ENCODE assay signal across 1 cellular context in the genomic region with DNA sequence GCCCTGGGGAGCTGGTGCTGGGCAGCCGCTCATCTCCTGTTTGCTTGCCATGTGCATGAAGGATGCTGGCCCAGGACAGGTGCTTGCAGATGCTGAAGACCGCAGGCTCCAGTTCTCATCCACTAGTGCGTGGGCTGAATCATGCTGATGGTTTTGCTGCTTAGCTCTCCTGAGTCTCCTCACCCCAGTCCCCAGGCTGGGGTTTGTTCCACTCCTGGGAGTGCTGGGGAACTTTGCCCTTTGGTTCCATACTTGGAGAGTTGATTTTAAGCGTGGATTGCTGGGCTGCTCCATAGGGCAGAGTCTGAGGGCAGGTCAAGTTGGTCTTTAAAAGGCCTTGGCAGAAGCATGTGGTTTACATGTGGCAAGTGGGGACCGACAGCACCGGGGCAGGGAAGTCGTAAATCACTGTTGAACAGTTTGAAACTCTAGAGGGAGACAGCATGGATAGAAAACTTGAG.
TF ChIP-seq lines count a peak whose summit lies in the region.

No MANE protein-coding gene starts in this region.

TF ChIP-seq in HepG2, 621 proteins besides CTCF, POLR2A, EP300 and RAD21 (continued from another document and continues in another):
- TF ChIP-seq ZNF687 (CRISPR knock-in tag; IDR thresholded peaks at IDR 0.05): peak; percentile 79
- peak; percentile 73 for TF ChIP-seq WIZ (CRISPR knock-in tag; IDR thresholded peaks at IDR 0.05)
- no peak for TF ChIP-seq NR3C1 (CRISPR knock-in tag; IDR thresholded peaks at IDR 0.05)
- TF ChIP-seq, protein P1, sequence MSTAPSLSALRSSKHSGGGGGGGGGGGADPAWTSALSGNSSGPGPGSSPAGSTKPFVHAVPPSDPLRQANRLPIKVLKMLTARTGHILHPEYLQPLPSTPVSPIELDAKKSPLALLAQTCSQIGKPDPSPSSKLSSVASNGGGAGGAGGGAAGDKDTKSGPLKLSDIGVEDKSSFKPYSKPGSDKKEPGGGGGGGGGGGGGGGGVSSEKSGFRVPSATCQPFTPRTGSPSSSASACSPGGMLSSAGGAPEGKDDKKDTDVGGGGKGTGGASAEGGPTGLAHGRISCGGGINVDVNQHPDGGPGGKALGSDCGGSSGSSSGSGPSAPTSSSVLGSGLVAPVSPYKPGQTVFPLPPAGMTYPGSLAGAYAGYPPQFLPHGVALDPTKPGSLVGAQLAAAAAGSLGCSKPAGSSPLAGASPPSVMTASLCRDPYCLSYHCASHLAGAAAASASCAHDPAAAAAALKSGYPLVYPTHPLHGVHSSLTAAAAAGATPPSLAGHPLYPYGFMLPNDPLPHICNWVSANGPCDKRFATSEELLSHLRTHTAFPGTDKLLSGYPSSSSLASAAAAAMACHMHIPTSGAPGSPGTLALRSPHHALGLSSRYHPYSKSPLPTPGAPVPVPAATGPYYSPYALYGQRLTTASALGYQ (CRISPR knock-in tag; IDR thresholded peaks at IDR 0.05): no peak
- TF ChIP-seq ZNF782 (CRISPR knock-in tag; IDR thresholded peaks at IDR 0.05; ENCODE audit: borderline replicate concordance): no peak
- peak; percentile 50; the same call in 1 of the 2 replicates for TF ChIP-seq HMG20A (CRISPR knock-in tag; IDR thresholded peaks at IDR 0.05; ENCODE audit: borderline replicate concordance)
- no peak for TF ChIP-seq GRHL1 (CRISPR knock-in tag; conservative IDR thresholded peaks at IDR 0.05)
- no peak for TF ChIP-seq TCF7L2 (IDR thresholded peaks at IDR 0.05; ENCODE audit: low read depth, low read length)
- TF ChIP-seq ZNF530 (CRISPR knock-in tag; IDR thresholded peaks at IDR 0.05; ENCODE audit: low read depth): no peak
- no peak for TF ChIP-seq ZBTB21 (CRISPR knock-in tag; IDR thresholded peaks at IDR 0.05)
- TF ChIP-seq NKX3-1 (CRISPR knock-in tag; IDR thresholded peaks at IDR 0.05): no peak
- TF ChIP-seq IKZF5 (CRISPR knock-in tag; IDR thresholded peaks at IDR 0.05): peak; percentile 63; the same call in 1 of the 2 replicates
- peak; percentile 39; the same call in 1 of the 2 replicates for TF ChIP-seq ZNF335 (CRISPR knock-in tag; IDR thresholded peaks at IDR 0.05)
- TF ChIP-seq, protein P2, sequence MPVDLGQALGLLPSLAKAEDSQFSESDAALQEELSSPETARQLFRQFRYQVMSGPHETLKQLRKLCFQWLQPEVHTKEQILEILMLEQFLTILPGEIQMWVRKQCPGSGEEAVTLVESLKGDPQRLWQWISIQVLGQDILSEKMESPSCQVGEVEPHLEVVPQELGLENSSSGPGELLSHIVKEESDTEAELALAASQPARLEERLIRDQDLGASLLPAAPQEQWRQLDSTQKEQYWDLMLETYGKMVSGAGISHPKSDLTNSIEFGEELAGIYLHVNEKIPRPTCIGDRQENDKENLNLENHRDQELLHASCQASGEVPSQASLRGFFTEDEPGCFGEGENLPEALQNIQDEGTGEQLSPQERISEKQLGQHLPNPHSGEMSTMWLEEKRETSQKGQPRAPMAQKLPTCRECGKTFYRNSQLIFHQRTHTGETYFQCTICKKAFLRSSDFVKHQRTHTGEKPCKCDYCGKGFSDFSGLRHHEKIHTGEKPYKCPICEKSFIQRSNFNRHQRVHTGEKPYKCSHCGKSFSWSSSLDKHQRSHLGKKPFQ (CRISPR knock-in tag; IDR thresholded peaks at IDR 0.05; ENCODE audit: insufficient replicate concordance): no peak
- TF ChIP-seq SP140L (CRISPR knock-in tag; IDR thresholded peaks at IDR 0.05; ENCODE audit: borderline replicate concordance): no peak
- TF ChIP-seq MXI1 (IDR thresholded peaks at IDR 0.05; ENCODE audit: borderline replicate concordance, low read depth, low read length): peak; percentile 78; the same call in 1 of the 3 replicates
- no peak for TF ChIP-seq ZNF749 (CRISPR knock-in tag; IDR thresholded peaks at IDR 0.05; ENCODE audit: borderline replicate concordance)
- TF ChIP-seq, protein P3, sequence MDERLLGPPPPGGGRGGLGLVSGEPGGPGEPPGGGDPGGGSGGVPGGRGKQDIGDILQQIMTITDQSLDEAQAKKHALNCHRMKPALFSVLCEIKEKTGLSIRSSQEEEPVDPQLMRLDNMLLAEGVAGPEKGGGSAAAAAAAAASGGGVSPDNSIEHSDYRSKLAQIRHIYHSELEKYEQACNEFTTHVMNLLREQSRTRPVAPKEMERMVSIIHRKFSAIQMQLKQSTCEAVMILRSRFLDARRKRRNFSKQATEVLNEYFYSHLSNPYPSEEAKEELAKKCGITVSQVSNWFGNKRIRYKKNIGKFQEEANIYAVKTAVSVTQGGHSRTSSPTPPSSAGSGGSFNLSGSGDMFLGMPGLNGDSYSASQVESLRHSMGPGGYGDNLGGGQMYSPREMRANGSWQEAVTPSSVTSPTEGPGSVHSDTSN (CRISPR knock-in tag; IDR thresholded peaks at IDR 0.05): peak; percentile 66; the same call in 1 of the 2 replicates
- no peak for TF ChIP-seq KDM4B (CRISPR knock-in tag; IDR thresholded peaks at IDR 0.05)
- TF ChIP-seq, protein P4, sequence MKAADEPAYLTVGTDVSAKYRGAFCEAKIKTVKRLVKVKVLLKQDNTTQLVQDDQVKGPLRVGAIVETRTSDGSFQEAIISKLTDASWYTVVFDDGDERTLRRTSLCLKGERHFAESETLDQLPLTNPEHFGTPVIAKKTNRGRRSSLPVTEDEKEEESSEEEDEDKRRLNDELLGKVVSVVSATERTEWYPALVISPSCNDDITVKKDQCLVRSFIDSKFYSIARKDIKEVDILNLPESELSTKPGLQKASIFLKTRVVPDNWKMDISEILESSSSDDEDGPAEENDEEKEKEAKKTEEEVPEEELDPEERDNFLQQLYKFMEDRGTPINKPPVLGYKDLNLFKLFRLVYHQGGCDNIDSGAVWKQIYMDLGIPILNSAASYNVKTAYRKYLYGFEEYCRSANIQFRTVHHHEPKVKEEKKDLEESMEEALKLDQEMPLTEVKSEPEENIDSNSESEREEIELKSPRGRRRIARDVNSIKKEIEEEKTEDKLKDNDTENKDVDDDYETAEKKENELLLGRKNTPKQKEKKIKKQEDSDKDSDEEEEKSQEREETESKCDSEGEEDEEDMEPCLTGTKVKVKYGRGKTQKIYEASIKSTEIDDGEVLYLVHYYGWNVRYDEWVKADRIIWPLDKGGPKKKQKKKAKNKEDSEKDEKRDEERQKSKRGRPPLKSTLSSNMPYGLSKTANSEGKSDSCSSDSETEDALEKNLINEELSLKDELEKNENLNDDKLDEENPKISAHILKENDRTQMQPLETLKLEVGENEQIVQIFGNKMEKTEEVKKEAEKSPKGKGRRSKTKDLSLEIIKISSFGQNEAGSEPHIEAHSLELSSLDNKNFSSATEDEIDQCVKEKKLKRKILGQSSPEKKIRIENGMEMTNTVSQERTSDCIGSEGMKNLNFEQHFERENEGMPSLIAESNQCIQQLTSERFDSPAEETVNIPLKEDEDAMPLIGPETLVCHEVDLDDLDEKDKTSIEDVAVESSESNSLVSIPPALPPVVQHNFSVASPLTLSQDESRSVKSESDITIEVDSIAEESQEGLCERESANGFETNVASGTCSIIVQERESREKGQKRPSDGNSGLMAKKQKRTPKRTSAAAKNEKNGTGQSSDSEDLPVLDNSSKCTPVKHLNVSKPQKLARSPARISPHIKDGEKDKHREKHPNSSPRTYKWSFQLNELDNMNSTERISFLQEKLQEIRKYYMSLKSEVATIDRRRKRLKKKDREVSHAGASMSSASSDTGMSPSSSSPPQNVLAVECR (CRISPR knock-in tag; IDR thresholded peaks at IDR 0.05; ENCODE audit: borderline replicate concordance): peak; percentile 36; the same call in 1 of the 2 replicates
- no peak for TF ChIP-seq ZFP91 (CRISPR knock-in tag; IDR thresholded peaks at IDR 0.05; ENCODE audit: borderline replicate concordance)
- TF ChIP-seq TAF15 (IDR thresholded peaks at IDR 0.05; ENCODE audit: low read depth, low read length, poor library complexity, severe bottlenecking): no peak
- TF ChIP-seq HHEX (CRISPR knock-in tag; IDR thresholded peaks at IDR 0.05): 0 out of 2 replicates have a peak, but pooled peaks have one; percentile 31
- TF ChIP-seq CHCHD3 (CRISPR knock-in tag; IDR thresholded peaks at IDR 0.05): no peak
- TF ChIP-seq ZNF333 (CRISPR knock-in tag; IDR thresholded peaks at IDR 0.05; ENCODE audit: borderline replicate concordance): no peak
- 0 out of 2 replicates have a peak, but pooled peaks have one; percentile 22 for TF ChIP-seq THAP9 (CRISPR knock-in tag; IDR thresholded peaks at IDR 0.05; ENCODE audit: borderline replicate concordance)
- 0 out of 2 replicates have a peak, but pooled peaks have one; percentile 24 for TF ChIP-seq ZNF816 (CRISPR knock-in tag; IDR thresholded peaks at IDR 0.05; ENCODE audit: borderline replicate concordance)
- TF ChIP-seq IRF1 (CRISPR knock-in tag; IDR thresholded peaks at IDR 0.05; ENCODE audit: low read depth): no peak
- no peak for TF ChIP-seq ZNF629 (CRISPR knock-in tag; conservative IDR thresholded peaks at IDR 0.05)
- peak; percentile 89; the same call in 1 of the 2 replicates for TF ChIP-seq ZNF607 (CRISPR knock-in tag; IDR thresholded peaks at IDR 0.05; ENCODE audit: borderline replicate concordance)
